In the genomic region with DNA sequence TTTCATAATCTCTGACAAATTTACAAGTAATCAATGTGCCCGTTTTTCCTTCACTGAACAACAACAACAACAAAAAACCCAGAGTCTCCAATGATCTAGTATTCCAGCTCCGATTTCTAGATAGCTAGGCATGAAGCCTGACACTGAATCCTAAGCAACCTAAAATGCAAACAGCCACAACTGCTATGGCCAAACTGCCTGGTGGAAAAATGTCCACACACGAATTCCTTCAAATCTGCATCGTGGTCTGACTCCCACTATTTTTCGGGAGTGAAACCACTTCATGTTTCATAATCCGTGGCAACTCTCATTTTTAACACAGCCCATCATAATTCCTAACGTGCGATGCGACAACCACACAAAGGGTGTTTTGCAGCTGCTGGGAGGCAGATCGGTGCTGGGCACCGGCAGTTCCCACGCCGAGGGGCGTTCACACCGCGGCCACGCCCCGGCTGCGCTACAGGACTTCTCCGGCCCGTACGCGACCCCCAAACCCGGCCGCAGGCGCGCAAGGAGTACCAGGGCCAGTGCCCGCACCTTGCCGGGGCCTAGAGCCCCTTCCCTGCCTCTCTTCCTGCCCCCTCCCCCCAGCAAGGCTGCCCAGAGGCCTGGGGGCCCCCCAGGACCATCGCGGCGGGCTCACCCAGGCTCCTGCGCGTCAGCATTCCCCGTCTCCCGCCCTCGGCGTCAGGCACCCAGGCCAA, we compare ENCODE assay signal across 8 cellular contexts. TPM values are rescaled to one million over a fixed set of nuclear protein-coding genes. Genes with fewer than 3 reads are reported as not detected.
A peak's percentile ranks its signal among the peaks of the same experiment; 100 is the strongest.
DNase-seq lines count a peak whose midpoint lies in the region; ATAC-seq and TF ChIP-seq lines count a peak whose summit lies in the region.

No MANE protein-coding gene starts in this region.

- intact Hi-C loops in left cardiac atrium (cut with DNase I): no loop called here

- TF ChIP-seq CTCF in GM20000 (IDR thresholded peaks at IDR 0.05; ENCODE audit: extremely low read depth, missing control alignments): no peak

- peak; percentile 66 for DNase-seq in Daoy (ENCODE audit: low read depth)
- peak; percentile 80 for DNase-seq in GM20000 (ENCODE audit: low spot score)
- peak; percentile 47 for DNase-seq in HPDE6-E6E7 (ENCODE audit: extremely low spot score)
- DNase-seq in RKO (ENCODE audit: low spot score): peak; percentile 64
- DNase-seq in amygdala (lab: John Stamatoyannopoulos, UW): peak in 42 of 56 donors; percentile 5 to 80 (median 50)
- DNase-seq in left cardiac atrium: peak; percentile 70
- peak; percentile 65 for DNase-seq in pons (ENCODE audit: low spot score)
- no peak for DNase-seq in cerebellar nuclear complex (lab: John Stamatoyannopoulos, UW)

- peak; percentile 67 to 86 for ATAC-seq in left cardiac atrium

RNA-seq across cellular contexts. Expression of a gene that starts 0.8 kb away (rescaled TPM):
- 8.1 and 14.3 TPM in 2 replicates for total RNA-seq in Daoy (2014; rRNA removed; shearing (Covaris generic))
- total RNA-seq in left cardiac atrium: 10 to 100 TPM in 1 of 2 donors, 1 to 10 TPM in 1; 8.1 to 10.7 TPM

Comparison
In these comparisons a context has a peak if more than half of its experiments do, and no peak if none do; other contexts are left out.
1. DNase-seq: peak in Daoy (single experiment), GM20000 (single experiment), HPDE6-E6E7 (single experiment), RKO (single experiment), amygdala (42 of 56), left cardiac atrium (single experiment) and pons (single experiment); none in cerebellar nuclear complex (0 of 2).